21 cellular contexts compared by ENCODE assay signal in genomic region chr7:104017001-104017400, GRCh38.
DNase-seq lines count a peak whose midpoint lies in the region; ATAC-seq and TF ChIP-seq lines count a peak whose summit lies in the region.
"Had no signal": no experiment of that assay in that cellular context is flagged by ENCODE, and none has a peak within 500 bp of the region (broad histone marks: within the 10 kb centered on the region; RNA-seq: fewer than 3 reads in every experiment).

No MANE protein-coding gene starts in this region.

- H3K4me3 ChIP-seq in SK-N-MC (no peak overlapping the region), fibroblast of pulmonary artery (replicated peaks; ENCODE audit: low read depth, low read length) (no peak overlapping the region)
- H3K4me3 ChIP-seq: HAP-1, SJSA1 had no signal

- no peaks in the 10 kb centered on the region for H3K9me3 ChIP-seq in SK-N-MC (ENCODE audit: low read depth, low read length)
- H3K9me3 ChIP-seq: HAP-1, SJSA1 had no signal

- H3K9ac ChIP-seq in SK-N-MC (ENCODE audit: insufficient read length): no peak overlapping the region

- no peak for ATAC-seq in GM19324 (IDR thresholded peaks at IDR 0.05; ENCODE audit: low FRiP score, unreplicated experiment)
- ATAC-seq in GM18873 (IDR thresholded peaks at IDR 0.05; ENCODE audit: low FRiP score, unreplicated experiment): no peak
- no peak for ATAC-seq in HG02970 (IDR thresholded peaks at IDR 0.05; ENCODE audit: low FRiP score, unreplicated experiment)

- peak; percentile 62 for DNase-seq in NCI-H82 (lab: John Stamatoyannopoulos, UW)
- DNase-seq in NCI-H82 treated with DMSO at 0.1 percent for 48 hours (lab: John Stamatoyannopoulos, UW; ENCODE audit: unreplicated experiment): no peak
- DNase-seq in SK-N-MC (ENCODE audit: low read depth, low spot score): peak; percentile 18
- DNase-seq in fibroblast of pulmonary artery (ENCODE audit: low read depth): peak; percentile 42
- DNase-seq: CD4-positive, CD25-positive, alpha-beta regulatory T cell; GOT3; MV-4-11; NCI-H1105 treated with DMSO at 0.1 percent for 48 hours; NCI-H2029; NCI-H446; NCI-H524 treated with DMSO at 0.1 percent for 48 hours; NCI-H774; Right ventricle myocardium superior; RPMI8226 had no signal

- TF ChIP-seq CTCF in fibroblast of pulmonary artery (IDR thresholded peaks at IDR 0.05; ENCODE audit: low read length, missing control alignments): no peak

- no peak overlapping the region for H3K27ac ChIP-seq in SK-N-MC
- H3K27ac ChIP-seq: 22Rv1, HL-60, SJSA1 had no signal

- H3K36me3 ChIP-seq in SK-N-MC (ENCODE audit: insufficient read depth, low read length): no peaks in the 10 kb centered on the region
- H3K36me3 ChIP-seq: HAP-1, SJSA1 had no signal
